In genomic region chr5:147484708-147485020, GRCh38 we compare ENCODE assay signal across 11 cellular contexts. TPM values are rescaled to one million over a fixed set of nuclear protein-coding genes. Genes with fewer than 3 reads are reported as not detected.
A peak's percentile ranks its signal among the peaks of the same experiment; 100 is the strongest.
DNase-seq lines count a peak whose midpoint lies in the region; ATAC-seq, FAIRE-seq and TF ChIP-seq lines count a peak whose summit lies in the region.
"Had no signal": no experiment of that assay in that cellular context is flagged by ENCODE, and none has a peak within 500 bp of the region (broad histone marks: within the 10 kb centered on the region; RNA-seq: fewer than 3 reads in every experiment).

No MANE protein-coding gene starts in this region.

- H2AK9ac ChIP-seq in IMR-90 (replicated peaks; ENCODE audit: low read depth, low read length, poor library complexity) = no peak overlapping the region

- H4K91ac ChIP-seq in IMR-90 (ENCODE audit: insufficient read depth, low read depth, low read length) = peak overlapping the region; percentile 14; the same call in 1 of the 2 replicates

- H3K79me1 ChIP-seq in IMR-90 (ENCODE audit: low read depth in 1 of 2, low read length in 2 of 2) = peaks cover 37 to 51% of the 10 kb centered on the region in 2 experiments; a peak in 3 of 4 replicates

- H3K27me3 ChIP-seq in IMR-90 (ENCODE audit: control insufficient read depth, insufficient read depth, low read length) (no peaks in the 10 kb centered on the region), brain microvascular endothelial cell (replicated peaks) (no peaks in the 10 kb centered on the region), lower lobe of right lung (ENCODE audit: low read depth) (no peaks in the 10 kb centered on the region), subcutaneous abdominal adipose tissue (ENCODE audit: control insufficient read depth in 5 of 5, insufficient read depth in 4 of 5, low read length in 5 of 5) (no peaks in the 10 kb centered on the region)
- H3K27me3 ChIP-seq: SJCRH30 had no signal

- 0 out of 2 replicates have a peak overlapping the region, but pooled peaks have one; percentile 21 for H3K18ac ChIP-seq in IMR-90 (ENCODE audit: low read depth, low read length)

- peak overlapping the region; percentile 25; the same call in 1 of the 2 replicates for H2BK20ac ChIP-seq in IMR-90 (ENCODE audit: low read depth, low read length)

- no peak overlapping the region for H3K27ac ChIP-seq in IMR-90 (ENCODE audit: insufficient read depth, low read length)
- H3K27ac ChIP-seq in brain microvascular endothelial cell = peak overlapping the region; percentile 40
- peak overlapping the region; percentile 78 for H3K27ac ChIP-seq in lower lobe of right lung
- peak overlapping the region; percentile 53 for H3K27ac ChIP-seq in subcutaneous abdominal adipose tissue (ENCODE audit: low read depth, low read length)
- H3K27ac ChIP-seq: SJCRH30 had no signal

- FAIRE-seq in RCC 7860 (lab: Jason Lieb, UNC) = no peak
- FAIRE-seq: kidney had no signal

- TF ChIP-seq POLR2A in IMR-90 (IDR thresholded peaks at IDR 0.05; ENCODE audit: low read depth, low read length) = peak; percentile 39

- ATAC-seq in IMR-90 (ENCODE audit: low read depth) (peak; percentile 33), lower lobe of right lung (no peak), GM21737 (IDR thresholded peaks at IDR 0.05; ENCODE audit: unreplicated experiment) (no peak)
- ATAC-seq: activated T-cell treated with anti-CD3 and anti-CD28 coated beads, Interleukin-2, amount 50 U/mL, for 72 hours had no signal

- no peak overlapping the region for H3K4me3 ChIP-seq in IMR-90 (ENCODE audit: insufficient read depth, low read depth, low read length)
- no peak overlapping the region for H3K4me3 ChIP-seq in brain microvascular endothelial cell (ENCODE audit: low read depth, low read length)
- H3K4me3 ChIP-seq in lower lobe of right lung = no peak overlapping the region
- H3K4me3 ChIP-seq in subcutaneous abdominal adipose tissue (ENCODE audit: low read depth in 1 of 5, low read length in 5 of 5) = no peak overlapping the region
- H3K4me3 ChIP-seq: SJCRH30 had no signal

- peaks cover 16% of the 10 kb centered on the region for H3K4me1 ChIP-seq in IMR-90 (ENCODE audit: control insufficient read depth, insufficient read depth, low read length)
- H3K4me1 ChIP-seq in lower lobe of right lung = peaks cover 53% of the 10 kb centered on the region
- peaks cover 9 to 64% (median 37%) of the 10 kb centered on the region in 5 donors for H3K4me1 ChIP-seq in subcutaneous abdominal adipose tissue (ENCODE audit: control insufficient read depth in 5 of 5, insufficient read depth in 5 of 5, low read length in 5 of 5)

- POLR2A ChIA-PET in IMR-90 (lab: Charles Lee; ENCODE audit: unreplicated experiment) = no interaction called here

- intact Hi-C loops in IMR-90 (cut with micrococcal nuclease) (no loop called here), lower lobe of right lung (cut with DNase I) (no loop called here)

- no peak overlapping the region for H3K4me2 ChIP-seq in IMR-90 (ENCODE audit: low read depth, low read length)

- CTCF ChIA-PET in IMR-90 (lab: Yijun Ruan, JAX) = interaction anchor here (0.6 to 0.7 kb wide), 2 partner anchors 19 to 1345 kb away, joined by 3 to 5 read pairs; no protein-coding TSS in a partner anchor

- peak overlapping the region; percentile 7; the same call in 1 of the 2 replicates for H3K4ac ChIP-seq in IMR-90 (ENCODE audit: low read depth, low read length)

- no peak overlapping the region for H3K23ac ChIP-seq in IMR-90 (ENCODE audit: low read depth, low read length)

- 0 out of 2 replicates have a peak, but pooled peaks cover 4% of the 10 kb centered on the region for H4K20me1 ChIP-seq in IMR-90 (ENCODE audit: insufficient read depth, low read length)

- H2AFZ ChIP-seq in IMR-90 (replicated peaks; ENCODE audit: low read length, poor library complexity) = no peak overlapping the region

- no TSS peak for BruUV-seq in IMR-90 (replicated peaks; lab: Mats Ljungman, UMichigan)

- peak overlapping the region in 1 of 2 experiments; percentile 49; a peak in 2 of 4 replicates for H4K8ac ChIP-seq in IMR-90 (ENCODE audit: low read depth in 2 of 2, low read length in 2 of 2)

- in situ Hi-C loops in IMR-90 (cut with MboI; ENCODE audit: low sequenced_read_pairs) = no loop called here
- in situ Hi-C loops in brain microvascular endothelial cell (cut with HindIII; ENCODE audit: low pct_ligation_motif_present, low sequenced_read_pairs) = no loop called here

- no peak for TF ChIP-seq CTCF in IMR-90 (conservative IDR thresholded peaks at IDR 0.05; ENCODE audit: low read depth, low read length)
- TF ChIP-seq CTCF in brain microvascular endothelial cell (IDR thresholded peaks at IDR 0.05; ENCODE audit: low read depth, low read length, missing control alignments) = no peak
- TF ChIP-seq CTCF in lower lobe of right lung (IDR thresholded peaks at IDR 0.05) = no peak

- dilution Hi-C loops in IMR-90 (cut with HindIII; ENCODE audit: low sequenced_read_pairs, unreplicated experiment) = no loop called here

- H3K56ac ChIP-seq in IMR-90 (ENCODE audit: extremely low read depth, insufficient read depth, low read length) = no peak overlapping the region

- H2AK5ac ChIP-seq in IMR-90 (ENCODE audit: low read depth, low read length) = no peak overlapping the region

- no peak for TF ChIP-seq RAD21 in IMR-90 (IDR thresholded peaks at IDR 0.05; ENCODE audit: low read length)

- H3K9ac ChIP-seq in IMR-90 (ENCODE audit: low read depth, low read length) (no peak overlapping the region), subcutaneous abdominal adipose tissue (ENCODE audit: low read length in 5 of 5) (peak overlapping the region in 1 of 5 donors; percentile 13)

- no CpG with 5 or more reads among the region's 3 CpGs for WGBS in IMR-90 (ENCODE audit: extremely low coverage in 2 of 2, insufficient read length in 1 of 2), 2 experiments

- no peaks in the 10 kb centered on the region for H3K9me3 ChIP-seq in IMR-90 (ENCODE audit: control insufficient read depth, insufficient read depth, low read length)
- no peaks in the 10 kb centered on the region for H3K9me3 ChIP-seq in lower lobe of right lung
- no peaks in the 10 kb centered on the region for H3K9me3 ChIP-seq in subcutaneous abdominal adipose tissue (ENCODE audit: control insufficient read depth in 5 of 5, low read length in 5 of 5)

- H2BK15ac ChIP-seq in IMR-90 (ENCODE audit: low read depth, low read length) = no peak overlapping the region

- no peaks in the 10 kb centered on the region for H3K36me3 ChIP-seq in IMR-90 (ENCODE audit: control insufficient read depth, insufficient read depth, low read length)
- no peaks in the 10 kb centered on the region for H3K36me3 ChIP-seq in brain microvascular endothelial cell (replicated peaks)
- H3K36me3 ChIP-seq in lower lobe of right lung = no peaks in the 10 kb centered on the region
- H3K36me3 ChIP-seq in subcutaneous abdominal adipose tissue (ENCODE audit: control insufficient read depth in 5 of 5, insufficient read depth in 5 of 5, low read length in 5 of 5) = no peaks in the 10 kb centered on the region
- H3K36me3 ChIP-seq: SJCRH30 had no signal

- peak overlapping the region; percentile 31; the same call in 1 of the 2 replicates for H2BK120ac ChIP-seq in IMR-90 (ENCODE audit: low read depth, low read length)

- peak overlapping the region; percentile 25 for H2BK5ac ChIP-seq in IMR-90 (ENCODE audit: low read depth, low read length, poor library complexity, severe bottlenecking)

- H3K14ac ChIP-seq in IMR-90 (replicated peaks; ENCODE audit: low read depth, low read length) = no peak overlapping the region

- peak; percentile 41 for DNase-seq in IMR-90
- DNase-seq in brain microvascular endothelial cell = no peak
- DNase-seq in lower lobe of right lung = no peak
- no peak for DNase-seq in globus pallidus (ENCODE audit: low spot score)
- no peak for DNase-seq in retina
- no peak for DNase-seq in RCC 7860 (ENCODE audit: low spot score)
- DNase-seq: activated T-cell treated with anti-CD3 and anti-CD28 coated beads, Interleukin-2, amount 50 U/mL, for 72 hours; kidney had no signal

- peaks cover 7% of the 10 kb centered on the region for H3K9me1 ChIP-seq in IMR-90 (ENCODE audit: insufficient read depth, low read length)

- no peak overlapping the region for H4K5ac ChIP-seq in IMR-90 (ENCODE audit: low read depth, low read length)

TF ChIP-seq in IMR-90, 13 proteins besides CTCF, POLR2A, EP300 and RAD21:
- peak; percentile 7; the same call in 1 of the 2 replicates for TF ChIP-seq CEBPB (IDR thresholded peaks at IDR 0.05; ENCODE audit: low read depth, low read length)
- TF ChIP-seq MAFK (IDR thresholded peaks at IDR 0.05; ENCODE audit: low read depth, low read length) = no peak

RNA-seq across cellular contexts. Expression of gene DPYSL3, which starts 25.2 kb away (rescaled TPM):
- total RNA-seq in IMR-90 (2012; rRNA removed) = 46.1 and 50.2 TPM in 2 replicates
- 60.9 and 66.4 TPM in 2 replicates for polyA plus RNA-seq in IMR-90 (2012; rRNA removed)
- polyA plus RNA-seq in IMR-90 (2012; cell fraction: cytosol; rRNA removed) = 31.1 and 32.6 TPM in 2 replicates
- 34.6 and 103 TPM in 2 replicates for polyA plus RNA-seq in IMR-90 (2012; cell fraction: nucleus; rRNA removed; ENCODE audit: low replicate concordance)
- total RNA-seq in lower lobe of right lung = 45.7 TPM
